Comparison of ENCODE assay signal across 1 cellular context in the genomic region with DNA sequence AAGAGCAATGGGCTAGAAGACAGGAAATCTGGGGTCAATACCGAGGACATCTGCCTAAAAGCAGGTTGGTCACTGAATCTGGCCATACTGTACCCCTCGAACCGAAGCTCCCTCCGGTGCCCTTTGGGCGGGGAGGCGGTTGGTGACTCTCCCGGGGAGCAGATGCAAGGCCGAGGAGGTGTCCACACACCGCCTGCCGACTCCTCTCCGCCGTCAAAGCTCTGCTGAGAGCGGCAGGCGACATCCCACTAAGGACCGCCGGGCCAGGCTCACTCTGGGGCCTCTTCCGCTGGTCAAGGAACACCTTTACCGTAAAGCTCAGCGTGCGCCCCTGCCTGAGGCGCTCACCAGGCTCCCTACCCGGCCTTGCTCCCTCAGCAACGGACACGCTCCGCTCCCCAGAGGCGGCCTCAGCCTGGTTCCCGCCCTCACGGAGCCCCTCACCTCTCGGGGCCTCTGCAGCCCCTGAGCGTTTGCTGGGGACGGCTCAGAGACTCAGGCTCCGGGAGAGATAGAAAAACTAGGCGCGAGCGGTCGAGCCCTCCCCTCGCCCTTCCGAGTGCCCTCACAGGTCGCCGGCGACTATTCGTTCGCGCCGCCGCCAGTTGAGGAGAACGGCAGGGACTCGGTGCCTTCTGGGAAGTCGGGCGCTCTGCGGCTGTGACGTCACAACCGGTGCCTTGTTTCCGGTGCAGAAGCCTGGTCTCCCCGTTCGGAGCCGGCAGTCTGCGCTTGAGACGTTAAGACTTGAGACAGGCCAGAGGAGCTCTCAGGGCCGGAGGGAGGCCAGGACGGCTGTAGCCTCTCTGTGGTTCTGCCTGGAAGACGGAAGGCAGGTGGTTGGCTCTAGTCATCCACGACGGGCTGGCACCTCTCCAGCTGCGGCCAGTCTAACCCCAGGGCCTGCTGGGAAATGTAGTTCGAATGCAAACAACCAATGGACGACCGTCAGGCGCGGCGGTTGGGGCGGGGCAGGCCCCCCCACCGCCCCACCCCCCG.
TF ChIP-seq lines count a peak whose summit lies in the region.

A gene with protein sequence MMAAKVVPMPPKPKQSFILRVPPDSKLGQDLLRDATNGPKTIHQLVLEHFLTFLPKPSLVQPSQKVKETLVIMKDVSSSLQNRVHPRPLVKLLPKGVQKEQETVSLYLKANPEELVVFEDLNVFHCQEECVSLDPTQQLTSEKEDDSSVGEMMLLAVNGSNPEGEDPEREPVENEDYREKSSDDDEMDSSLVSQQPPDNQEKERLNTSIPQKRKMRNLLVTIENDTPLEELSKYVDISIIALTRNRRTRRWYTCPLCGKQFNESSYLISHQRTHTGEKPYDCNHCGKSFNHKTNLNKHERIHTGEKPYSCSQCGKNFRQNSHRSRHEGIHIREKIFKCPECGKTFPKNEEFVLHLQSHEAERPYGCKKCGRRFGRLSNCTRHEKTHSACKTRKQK (minus strand): TSS at position 616 of the 999 bp plus-strand sequence. CDS start 1,403 bp downstream, outside the sequence.

TF ChIP-seq in HepG2, 621 proteins besides CTCF, POLR2A, EP300 and RAD21 (continued from another document and continues in another):
- TF ChIP-seq, protein P1, sequence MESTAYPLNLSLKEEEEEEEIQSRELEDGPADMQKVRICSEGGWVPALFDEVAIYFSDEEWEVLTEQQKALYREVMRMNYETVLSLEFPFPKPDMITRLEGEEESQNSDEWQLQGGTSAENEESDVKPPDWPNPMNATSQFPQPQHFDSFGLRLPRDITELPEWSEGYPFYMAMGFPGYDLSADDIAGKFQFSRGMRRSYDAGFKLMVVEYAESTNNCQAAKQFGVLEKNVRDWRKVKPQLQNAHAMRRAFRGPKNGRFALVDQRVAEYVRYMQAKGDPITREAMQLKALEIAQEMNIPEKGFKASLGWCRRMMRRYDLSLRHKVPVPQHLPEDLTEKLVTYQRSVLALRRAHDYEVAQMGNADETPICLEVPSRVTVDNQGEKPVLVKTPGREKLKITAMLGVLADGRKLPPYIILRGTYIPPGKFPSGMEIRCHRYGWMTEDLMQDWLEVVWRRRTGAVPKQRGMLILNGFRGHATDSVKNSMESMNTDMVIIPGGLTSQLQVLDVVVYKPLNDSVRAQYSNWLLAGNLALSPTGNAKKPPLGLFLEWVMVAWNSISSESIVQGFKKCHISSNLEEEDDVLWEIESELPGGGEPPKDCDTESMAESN (CRISPR knock-in tag; conservative IDR thresholded peaks at IDR 0.05), result peak; percentile 88
- TF ChIP-seq ZNF891 (CRISPR knock-in tag; IDR thresholded peaks at IDR 0.05), result 0 out of 2 replicates have a peak, but pooled peaks have one; percentile 35
- TF ChIP-seq, protein P2, sequence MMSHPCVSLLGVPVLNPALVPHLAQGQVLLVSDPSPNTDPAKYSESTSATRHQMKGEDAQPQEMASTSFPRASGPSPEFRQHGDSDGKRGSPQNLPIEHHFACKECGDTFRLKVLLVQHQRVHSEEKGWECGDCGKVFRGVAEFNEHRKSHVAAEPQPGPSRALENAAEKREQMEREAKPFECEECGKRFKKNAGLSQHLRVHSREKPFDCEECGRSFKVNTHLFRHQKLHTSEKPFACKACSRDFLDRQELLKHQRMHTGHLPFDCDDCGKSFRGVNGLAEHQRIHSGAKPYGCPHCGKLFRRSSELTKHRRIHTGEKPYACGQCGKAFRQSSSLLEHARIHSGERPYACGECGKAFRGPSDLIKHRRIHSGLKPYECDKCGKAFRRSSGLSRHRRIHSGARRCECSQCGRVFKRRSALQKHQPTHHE (CRISPR knock-in tag; IDR thresholded peaks at IDR 0.05; ENCODE audit: borderline replicate concordance), result 0 out of 2 replicates have a peak, but pooled peaks have one; percentile 59
- TF ChIP-seq, protein P3, sequence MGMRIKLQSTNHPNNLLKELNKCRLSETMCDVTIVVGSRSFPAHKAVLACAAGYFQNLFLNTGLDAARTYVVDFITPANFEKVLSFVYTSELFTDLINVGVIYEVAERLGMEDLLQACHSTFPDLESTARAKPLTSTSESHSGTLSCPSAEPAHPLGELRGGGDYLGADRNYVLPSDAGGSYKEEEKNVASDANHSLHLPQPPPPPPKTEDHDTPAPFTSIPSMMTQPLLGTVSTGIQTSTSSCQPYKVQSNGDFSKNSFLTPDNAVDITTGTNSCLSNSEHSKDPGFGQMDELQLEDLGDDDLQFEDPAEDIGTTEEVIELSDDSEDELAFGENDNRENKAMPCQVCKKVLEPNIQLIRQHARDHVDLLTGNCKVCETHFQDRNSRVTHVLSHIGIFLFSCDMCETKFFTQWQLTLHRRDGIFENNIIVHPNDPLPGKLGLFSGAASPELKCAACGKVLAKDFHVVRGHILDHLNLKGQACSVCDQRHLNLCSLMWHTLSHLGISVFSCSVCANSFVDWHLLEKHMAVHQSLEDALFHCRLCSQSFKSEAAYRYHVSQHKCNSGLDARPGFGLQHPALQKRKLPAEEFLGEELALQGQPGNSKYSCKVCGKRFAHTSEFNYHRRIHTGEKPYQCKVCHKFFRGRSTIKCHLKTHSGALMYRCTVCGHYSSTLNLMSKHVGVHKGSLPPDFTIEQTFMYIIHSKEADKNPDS (CRISPR knock-in tag; IDR thresholded peaks at IDR 0.05), result peak; percentile 66; the same call in 1 of the 2 replicates
- no peak for TF ChIP-seq REXO4 (CRISPR knock-in tag; IDR thresholded peaks at IDR 0.05; ENCODE audit: borderline replicate concordance)
- TF ChIP-seq ZKSCAN5 (CRISPR knock-in tag; IDR thresholded peaks at IDR 0.05), result peak; percentile 22; the same call in 1 of the 2 replicates
- TF ChIP-seq, protein P4, sequence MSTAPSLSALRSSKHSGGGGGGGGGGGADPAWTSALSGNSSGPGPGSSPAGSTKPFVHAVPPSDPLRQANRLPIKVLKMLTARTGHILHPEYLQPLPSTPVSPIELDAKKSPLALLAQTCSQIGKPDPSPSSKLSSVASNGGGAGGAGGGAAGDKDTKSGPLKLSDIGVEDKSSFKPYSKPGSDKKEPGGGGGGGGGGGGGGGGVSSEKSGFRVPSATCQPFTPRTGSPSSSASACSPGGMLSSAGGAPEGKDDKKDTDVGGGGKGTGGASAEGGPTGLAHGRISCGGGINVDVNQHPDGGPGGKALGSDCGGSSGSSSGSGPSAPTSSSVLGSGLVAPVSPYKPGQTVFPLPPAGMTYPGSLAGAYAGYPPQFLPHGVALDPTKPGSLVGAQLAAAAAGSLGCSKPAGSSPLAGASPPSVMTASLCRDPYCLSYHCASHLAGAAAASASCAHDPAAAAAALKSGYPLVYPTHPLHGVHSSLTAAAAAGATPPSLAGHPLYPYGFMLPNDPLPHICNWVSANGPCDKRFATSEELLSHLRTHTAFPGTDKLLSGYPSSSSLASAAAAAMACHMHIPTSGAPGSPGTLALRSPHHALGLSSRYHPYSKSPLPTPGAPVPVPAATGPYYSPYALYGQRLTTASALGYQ (CRISPR knock-in tag; IDR thresholded peaks at IDR 0.05), result peak; percentile 69; the same call in 1 of the 2 replicates
- peak in 1 of 2 experiments; percentile 78; a peak in 2 of 4 replicates for TF ChIP-seq KLF16 (CRISPR knock-in tag; IDR thresholded peaks at IDR 0.05)
- TF ChIP-seq ZBTB38 (CRISPR knock-in tag; IDR thresholded peaks at IDR 0.05), result 0 out of 2 replicates have a peak, but pooled peaks have one; percentile 29
- peak; percentile 62; the same call in 1 of the 2 replicates for TF ChIP-seq CCDC6 (CRISPR knock-in tag; IDR thresholded peaks at IDR 0.05)
- 0 out of 2 replicates have a peak, but pooled peaks have one; percentile 40 for TF ChIP-seq ZNF569 (CRISPR knock-in tag; IDR thresholded peaks at IDR 0.05; ENCODE audit: borderline replicate concordance)
- TF ChIP-seq ZNF230 (CRISPR knock-in tag; IDR thresholded peaks at IDR 0.05), result peak; percentile 94
- TF ChIP-seq HINFP (CRISPR knock-in tag; IDR thresholded peaks at IDR 0.05; ENCODE audit: low read depth), result peak; percentile 55; the same call in 1 of the 2 replicates
- TF ChIP-seq ZNF563 (CRISPR knock-in tag; IDR thresholded peaks at IDR 0.05), result peak; percentile 36; the same call in 1 of the 2 replicates
- peak; percentile 85 for TF ChIP-seq ZGPAT (CRISPR knock-in tag; IDR thresholded peaks at IDR 0.05)
- peak; percentile 37; the same call in 1 of the 2 replicates for TF ChIP-seq CBX5 (CRISPR knock-in tag; IDR thresholded peaks at IDR 0.05; ENCODE audit: borderline replicate concordance)
- peak; percentile 52 for TF ChIP-seq ZMYM4 (CRISPR knock-in tag; IDR thresholded peaks at IDR 0.05)
- TF ChIP-seq TEAD2 (CRISPR knock-in tag; IDR thresholded peaks at IDR 0.05), result no peak
- peak; percentile 47; the same call in 1 of the 2 replicates for TF ChIP-seq ZNF709 (CRISPR knock-in tag; IDR thresholded peaks at IDR 0.05)
- TF ChIP-seq, protein P5, sequence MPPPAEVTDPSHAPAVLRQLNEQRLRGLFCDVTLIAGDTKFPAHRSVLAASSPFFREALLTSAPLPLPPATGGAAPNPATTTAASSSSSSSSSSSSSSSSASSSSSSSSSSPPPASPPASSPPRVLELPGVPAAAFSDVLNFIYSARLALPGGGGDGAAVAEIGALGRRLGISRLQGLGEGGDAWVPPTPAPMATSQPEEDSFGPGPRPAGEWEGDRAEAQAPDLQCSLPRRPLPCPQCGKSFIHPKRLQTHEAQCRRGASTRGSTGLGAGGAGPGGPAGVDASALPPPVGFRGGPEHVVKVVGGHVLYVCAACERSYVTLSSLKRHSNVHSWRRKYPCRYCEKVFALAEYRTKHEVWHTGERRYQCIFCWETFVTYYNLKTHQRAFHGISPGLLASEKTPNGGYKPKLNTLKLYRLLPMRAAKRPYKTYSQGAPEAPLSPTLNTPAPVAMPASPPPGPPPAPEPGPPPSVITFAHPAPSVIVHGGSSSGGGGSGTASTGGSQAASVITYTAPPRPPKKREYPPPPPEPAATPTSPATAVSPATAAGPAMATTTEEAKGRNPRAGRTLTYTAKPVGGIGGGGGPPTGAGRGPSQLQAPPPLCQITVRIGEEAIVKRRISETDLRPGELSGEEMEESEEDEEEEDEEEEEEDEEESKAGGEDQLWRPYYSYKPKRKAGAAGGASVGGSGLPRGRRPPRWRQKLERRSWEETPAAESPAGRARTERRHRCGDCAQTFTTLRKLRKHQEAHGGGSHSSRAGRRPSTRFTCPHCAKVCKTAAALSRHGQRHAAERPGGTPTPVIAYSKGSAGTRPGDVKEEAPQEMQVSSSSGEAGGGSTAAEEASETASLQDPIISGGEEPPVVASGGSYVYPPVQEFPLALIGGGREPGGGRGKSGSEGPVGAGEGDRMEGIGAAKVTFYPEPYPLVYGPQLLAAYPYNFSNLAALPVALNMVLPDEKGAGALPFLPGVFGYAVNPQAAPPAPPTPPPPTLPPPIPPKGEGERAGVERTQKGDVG (CRISPR knock-in tag; IDR thresholded peaks at IDR 0.05; ENCODE audit: borderline replicate concordance), result peak; percentile 76; the same call in 1 of the 2 replicates
- TF ChIP-seq DRAP1 (CRISPR knock-in tag; IDR thresholded peaks at IDR 0.05), result peak; percentile 79
- TF ChIP-seq ZNF710 (CRISPR knock-in tag; IDR thresholded peaks at IDR 0.05; ENCODE audit: borderline replicate concordance), result peak; percentile 68; the same call in 1 of the 2 replicates
- 0 out of 2 replicates have a peak, but pooled peaks have one; percentile 15 for TF ChIP-seq ZNF768 (CRISPR knock-in tag; IDR thresholded peaks at IDR 0.05)
- TF ChIP-seq ZNF549 (CRISPR knock-in tag; IDR thresholded peaks at IDR 0.05), result no peak
- TF ChIP-seq, protein P6, sequence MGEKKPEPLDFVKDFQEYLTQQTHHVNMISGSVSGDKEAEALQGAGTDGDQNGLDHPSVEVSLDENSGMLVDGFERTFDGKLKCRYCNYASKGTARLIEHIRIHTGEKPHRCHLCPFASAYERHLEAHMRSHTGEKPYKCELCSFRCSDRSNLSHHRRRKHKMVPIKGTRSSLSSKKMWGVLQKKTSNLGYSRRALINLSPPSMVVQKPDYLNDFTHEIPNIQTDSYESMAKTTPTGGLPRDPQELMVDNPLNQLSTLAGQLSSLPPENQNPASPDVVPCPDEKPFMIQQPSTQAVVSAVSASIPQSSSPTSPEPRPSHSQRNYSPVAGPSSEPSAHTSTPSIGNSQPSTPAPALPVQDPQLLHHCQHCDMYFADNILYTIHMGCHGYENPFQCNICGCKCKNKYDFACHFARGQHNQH (CRISPR knock-in tag; IDR thresholded peaks at IDR 0.05), result peak; percentile 70; the same call in 1 of the 2 replicates
- no peak for TF ChIP-seq GTF3A (CRISPR knock-in tag; conservative IDR thresholded peaks at IDR 0.05)
- no peak for TF ChIP-seq NONO (IDR thresholded peaks at IDR 0.05)
- peak; percentile 72 for TF ChIP-seq NONO (CRISPR knock-in tag; conservative IDR thresholded peaks at IDR 0.05)
